ENCODE assay signal across 20 cellular contexts in the genomic region with DNA sequence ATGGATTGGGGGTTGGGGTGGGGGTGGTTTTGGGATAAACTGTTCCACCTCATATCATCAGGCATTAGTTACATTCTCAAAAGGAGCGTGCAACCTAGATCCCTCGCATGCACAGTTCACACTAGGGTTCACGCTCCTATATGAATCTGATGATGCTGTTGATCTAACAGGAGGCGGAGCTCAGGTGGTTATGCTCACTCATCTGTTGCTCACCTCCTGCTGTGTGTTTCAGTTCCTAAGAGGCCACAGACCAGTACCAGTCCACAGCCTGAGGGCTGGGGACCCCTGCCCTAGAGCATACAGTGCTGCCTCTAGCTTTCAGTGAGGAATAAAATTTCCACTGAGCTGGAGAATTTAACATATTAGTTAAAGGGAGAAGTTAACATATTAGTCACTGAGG.
"Had no signal": no experiment of that assay in that cellular context is flagged by ENCODE, and none has a peak within 500 bp of the region (broad histone marks: within the 10 kb centered on the region; RNA-seq: fewer than 3 reads in every experiment).

No MANE protein-coding gene starts in this region.

- H3K4me1 Mint-ChIP-seq: natural killer cell; stimulated activated naive B cell treated with anti-CD40 and anti-IgM and Interleukin-4, amounts not matched to agents 10 μg/mL and 1 μg/mL and 100 μg/mL, for 72 hours; stimulated activated naive CD8-positive, alpha-beta T cell treated with anti-CD3 and anti-CD28 coated beads, Interleukin-15, amount 100 ng/mL, for 72 hours had no signal

- H3K27me3 ChIP-seq: sigmoid colon, testis, tibial nerve, upper lobe of right lung, vagina had no signal

- DNase-seq: dermis blood vessel endothelial cell; erythroblast; heart right ventricle; hypothalamus; natural killer cell; posterior cingulate gyrus; sigmoid colon; stimulated activated CD4-positive, alpha-beta T cell treated with anti-CD3 and anti-CD28 coated beads, Interleukin-2, amount 100 ng/mL, for 24 hours; stimulated activated CD4-positive, alpha-beta T cell treated with anti-CD3 and anti-CD28 coated beads, Interleukin-4, amount 100 ng/mL, for 4 hours; stimulated activated naive B cell treated with anti-CD40 and anti-IgM and Interleukin-4, amounts not matched to agents 10 μg/mL and 1 μg/mL and 100 μg/mL, for 72 hours; stimulated activated naive CD8-positive, alpha-beta T cell treated with anti-CD3 and anti-CD28 coated beads, Interleukin-15, amount 100 ng/mL, for 72 hours; testis; upper lobe of right lung had no signal

- H3K27ac ChIP-seq: heart right ventricle, sigmoid colon, skin epidermis, testis, tibial nerve, upper lobe of right lung, vagina had no signal

- H3K9me3 ChIP-seq: heart right ventricle, sigmoid colon, testis, tibial nerve, upper lobe of right lung, vagina had no signal

- H3K27ac Mint-ChIP-seq: natural killer cell; stimulated activated naive B cell treated with anti-CD40 and anti-IgM and Interleukin-4, amounts not matched to agents 10 μg/mL and 1 μg/mL and 100 μg/mL, for 72 hours; stimulated activated naive CD8-positive, alpha-beta T cell treated with anti-CD3 and anti-CD28 coated beads, Interleukin-15, amount 100 ng/mL, for 72 hours had no signal

- H3K36me3 Mint-ChIP-seq: natural killer cell; stimulated activated naive B cell treated with anti-CD40 and anti-IgM and Interleukin-4, amounts not matched to agents 10 μg/mL and 1 μg/mL and 100 μg/mL, for 72 hours had no signal

- H3K4me1 ChIP-seq: testis, tibial nerve, upper lobe of right lung had no signal

- H3K4me3 ChIP-seq: heart right ventricle, sigmoid colon, skin epidermis, testis, tibial nerve, upper lobe of right lung, vagina had no signal

- H3K27me3 Mint-ChIP-seq: stimulated activated naive B cell treated with anti-CD40 and anti-IgM and Interleukin-4, amounts not matched to agents 10 μg/mL and 1 μg/mL and 100 μg/mL, for 72 hours; stimulated activated naive CD8-positive, alpha-beta T cell treated with anti-CD3 and anti-CD28 coated beads, Interleukin-15, amount 100 ng/mL, for 72 hours had no signal

- H3K36me3 ChIP-seq: heart right ventricle, sigmoid colon, tibial nerve, upper lobe of right lung, vagina had no signal

- FAIRE-seq: frontal cortex, islet of Langerhans had no signal

- ATAC-seq: heart right ventricle; left lobe of liver; natural killer cell; stimulated activated naive B cell treated with anti-CD40 and anti-IgM and Interleukin-4, amounts not matched to agents 10 μg/mL and 1 μg/mL and 100 μg/mL, for 72 hours; stimulated activated naive CD8-positive, alpha-beta T cell treated with anti-CD3 and anti-CD28 coated beads, Interleukin-15, amount 100 ng/mL, for 72 hours; upper lobe of right lung had no signal

- H3K4me3 Mint-ChIP-seq: natural killer cell; neural crest cell; stimulated activated naive B cell treated with anti-CD40 and anti-IgM and Interleukin-4, amounts not matched to agents 10 μg/mL and 1 μg/mL and 100 μg/mL, for 72 hours; stimulated activated naive CD8-positive, alpha-beta T cell treated with anti-CD3 and anti-CD28 coated beads, Interleukin-15, amount 100 ng/mL, for 72 hours had no signal
